ENCODE assay signal across 8 cellular contexts in the genomic region with DNA sequence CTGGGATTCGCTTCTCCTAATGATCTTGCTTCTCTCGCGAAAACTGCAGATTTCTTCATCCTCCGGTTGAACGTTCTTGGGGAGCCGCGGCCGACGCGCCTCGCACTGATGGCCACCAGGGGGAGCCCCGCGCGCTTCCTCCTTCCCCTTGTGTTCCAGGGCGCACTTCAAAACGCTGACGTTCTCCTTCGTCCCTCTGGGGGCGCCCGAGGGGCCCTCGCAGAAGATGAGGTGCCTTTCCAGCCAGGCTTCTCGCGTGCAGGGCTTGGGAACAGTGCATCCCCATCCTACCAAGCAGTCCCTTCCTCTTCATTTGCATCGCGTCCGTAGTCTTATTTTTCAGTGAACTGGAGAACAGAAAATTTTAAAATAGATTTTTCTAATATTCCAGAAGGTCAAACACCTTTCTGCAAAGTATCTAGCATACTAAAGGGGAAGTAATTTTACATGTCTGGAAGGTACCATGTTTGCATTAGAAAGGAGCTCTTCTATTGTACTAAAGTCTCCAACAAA. TPM values are rescaled to one million over a fixed set of nuclear protein-coding genes. Genes with fewer than 3 reads are reported as not detected.
DNase-seq lines count a peak whose midpoint lies in the region; ATAC-seq and TF ChIP-seq lines count a peak whose summit lies in the region.

No MANE protein-coding gene starts in this region.

- H3K9me3 ChIP-seq in thoracic aorta, result no peaks in the 10 kb centered on the region

- no peaks in the 10 kb centered on the region for H3K36me3 ChIP-seq in thoracic aorta

- peak; percentile 100 for TF ChIP-seq CTCF in foreskin fibroblast (IDR thresholded peaks at IDR 0.05; ENCODE audit: low read depth, low read length)
- TF ChIP-seq CTCF in thoracic aorta (IDR thresholded peaks at IDR 0.05), result peak; percentile 100

- no peak overlapping the region for H3K27ac ChIP-seq in thoracic aorta

- H3K27me3 ChIP-seq in thoracic aorta (replicated peaks; ENCODE audit: insufficient read depth), result no peaks in the 10 kb centered on the region

- DNase-seq in ELF-1 (ENCODE audit: low read depth, low spot score), result peak; percentile 96
- DNase-seq in KG1 (lab: John Stamatoyannopoulos, UW), result peak; percentile 83
- DNase-seq in RPMI7951 (ENCODE audit: low read depth), result peak; percentile 79
- peak; percentile 78 to 83 for DNase-seq in activated T-helper 1 cell treated with anti-CD3 and anti-CD28 coated beads, Interleukin-2, amount 50 U/mL, for 16 hours (ENCODE audit: low read depth in 1 of 2, low spot score in 1 of 2)
- peak; percentile 81 to 95 for DNase-seq in foreskin fibroblast
- DNase-seq in occipital lobe (lab: John Stamatoyannopoulos, UW), result peak; percentile 84
- DNase-seq in thoracic aorta (ENCODE audit: low spot score), result peak; percentile 59

- H3K4me3 ChIP-seq in foreskin fibroblast (ENCODE audit: low read depth in 1 of 2, low read length in 2 of 2) (no peak overlapping the region), thoracic aorta (no peak overlapping the region)

- peak; percentile 98 for ATAC-seq in GM21825 (IDR thresholded peaks at IDR 0.05; ENCODE audit: unreplicated experiment)
- ATAC-seq in thoracic aorta (ENCODE audit: insufficient number of reproducible peaks, low FRiP score, low read depth), result peak; percentile 30

- H3K4me1 ChIP-seq in thoracic aorta (ENCODE audit: control insufficient read depth in 1 of 2, low read depth in 2 of 2), result peaks cover 0 to 11% of the 10 kb centered on the region in 2 donors

RNA-seq across cellular contexts. Expression of a gene that starts 22.5 kb away (rescaled TPM):
- 2.3 and 2.6 TPM in 2 replicates for total RNA-seq in RPMI7951 (2014; rRNA removed; shearing (Covaris generic))
- total RNA-seq in occipital lobe (0.62 TPM), thoracic aorta (1 to 10 TPM; 2.8 to 3.0 TPM)

RNA-seq across cellular contexts. Expression of a gene that starts 36.8 kb away (rescaled TPM):
- total RNA-seq in RPMI7951 (2014; rRNA removed; shearing (Covaris generic)), result 189 and 193 TPM in 2 replicates
- total RNA-seq in occipital lobe (26.4 TPM), thoracic aorta (10 to 100 TPM; 68.5 to 96.4 TPM)

RNA-seq across cellular contexts. Expression of a gene that starts 46.8 kb away (rescaled TPM):
- total RNA-seq in RPMI7951 (2014; rRNA removed; shearing (Covaris generic)), result 3.9 and 4.0 TPM in 2 replicates
- total RNA-seq in occipital lobe (1.6 TPM), thoracic aorta (10 to 100 TPM; 55.6 to 59.2 TPM)

RNA-seq across cellular contexts. Expression of a gene that starts 59.3 kb away (rescaled TPM):
- 0.24 and 0.78 TPM in 2 replicates for total RNA-seq in RPMI7951 (2014; rRNA removed; shearing (Covaris generic))
- total RNA-seq in occipital lobe (16.7 TPM), thoracic aorta (under 1 TPM in 1 of 2 donors, not detected in 1; 0.85 TPM)

Comparison
In these comparisons a context has a peak if more than half of its experiments do, and no peak if none do; other contexts are left out.
1. RNA of a gene that starts 46.8 kb away (total RNA-seq): 55.6 to 59.2 TPM in thoracic aorta; 3.9 to 4.0 TPM in RPMI7951 and 1.6 TPM in occipital lobe (single experiment); every median in the first group is over 10 times any median in the second.
2. Peak in every context shown above with its lines, with median percentiles within 50 percentile points of each other: DNase-seq.